Comparison of ENCODE assay signal across 2 cellular contexts in genomic region chr16:49458221-49458620, GRCh38.
TF ChIP-seq lines count a peak whose summit lies in the region.

No MANE protein-coding gene starts in this region.

TF ChIP-seq in A549, 52 proteins besides CTCF, POLR2A, EP300 and RAD21 (continued from another document):
- TF ChIP-seq, protein P1, sequence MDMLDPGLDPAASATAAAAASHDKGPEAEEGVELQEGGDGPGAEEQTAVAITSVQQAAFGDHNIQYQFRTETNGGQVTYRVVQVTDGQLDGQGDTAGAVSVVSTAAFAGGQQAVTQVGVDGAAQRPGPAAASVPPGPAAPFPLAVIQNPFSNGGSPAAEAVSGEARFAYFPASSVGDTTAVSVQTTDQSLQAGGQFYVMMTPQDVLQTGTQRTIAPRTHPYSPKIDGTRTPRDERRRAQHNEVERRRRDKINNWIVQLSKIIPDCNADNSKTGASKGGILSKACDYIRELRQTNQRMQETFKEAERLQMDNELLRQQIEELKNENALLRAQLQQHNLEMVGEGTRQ (IDR thresholded peaks at IDR 0.05), result 0 out of 2 replicates have a peak, but pooled peaks have one; percentile 9
TF ChIP-seq in A549: peak in this region for 1.

TF ChIP-seq in HCT116, 20 proteins besides CTCF, POLR2A, EP300 and RAD21 (continued from another document):
- no peak for TF ChIP-seq REST (IDR thresholded peaks at IDR 0.05; ENCODE audit: low read depth)
- no peak for TF ChIP-seq ATF3 (IDR thresholded peaks at IDR 0.05)
- TF ChIP-seq POLR2AphosphoS5 (IDR thresholded peaks at IDR 0.05; ENCODE audit: low read depth, low read length), result no peak
- TF ChIP-seq ELF1 (IDR thresholded peaks at IDR 0.05; ENCODE audit: borderline replicate concordance, low read depth), result no peak
